2 cellular contexts compared by ENCODE assay signal in genomic region chr20:38505091-38505455, GRCh38.
TF ChIP-seq lines count a peak whose summit lies in the region.

No MANE protein-coding gene starts in this region.

TF ChIP-seq in HepG2, 621 proteins besides CTCF, POLR2A, EP300 and RAD21:
- TF ChIP-seq GATA4 (IDR thresholded peaks at IDR 0.05; ENCODE audit: borderline replicate concordance, low read depth): no peak
- TF ChIP-seq SMARCC2 (IDR thresholded peaks at IDR 0.05): no peak
- TF ChIP-seq NRL (CRISPR knock-in tag; IDR thresholded peaks at IDR 0.05; ENCODE audit: borderline replicate concordance): no peak
- TF ChIP-seq ZMYM3 (CRISPR knock-in tag; IDR thresholded peaks at IDR 0.05): peak; percentile 84
- TF ChIP-seq ELF3 (CRISPR knock-in tag; IDR thresholded peaks at IDR 0.05): no peak
- no peak for TF ChIP-seq FOXO4 (CRISPR knock-in tag; conservative IDR thresholded peaks at IDR 0.05)
- no peak for TF ChIP-seq DR1 (CRISPR knock-in tag; IDR thresholded peaks at IDR 0.05)
- TF ChIP-seq ZBTB34 (CRISPR knock-in tag; IDR thresholded peaks at IDR 0.05): no peak
- TF ChIP-seq YEATS4 (CRISPR knock-in tag; IDR thresholded peaks at IDR 0.05; ENCODE audit: borderline replicate concordance): 0 out of 2 replicates have a peak, but pooled peaks have one; percentile 9
- TF ChIP-seq RAD51 (IDR thresholded peaks at IDR 0.05; ENCODE audit: borderline replicate concordance): no peak
- no peak for TF ChIP-seq IRX3 (CRISPR knock-in tag; IDR thresholded peaks at IDR 0.05; ENCODE audit: borderline replicate concordance, low read depth)
- no peak for TF ChIP-seq ZBTB44 (CRISPR knock-in tag; IDR thresholded peaks at IDR 0.05)
- no peak for TF ChIP-seq HIVEP1 (CRISPR knock-in tag; IDR thresholded peaks at IDR 0.05)
- no peak for TF ChIP-seq GZF1 (CRISPR knock-in tag; IDR thresholded peaks at IDR 0.05)
- TF ChIP-seq SMC3 (IDR thresholded peaks at IDR 0.05; ENCODE audit: low read length): no peak
- TF ChIP-seq PRDM4 (CRISPR knock-in tag; IDR thresholded peaks at IDR 0.05; ENCODE audit: borderline replicate concordance): no peak
- no peak for TF ChIP-seq ZNF615 (CRISPR knock-in tag; IDR thresholded peaks at IDR 0.05; ENCODE audit: borderline replicate concordance)
- TF ChIP-seq RCOR2 (CRISPR knock-in tag; IDR thresholded peaks at IDR 0.05): 0 out of 2 replicates have a peak, but pooled peaks have one; percentile 28
- no peak for TF ChIP-seq ZNF292 (CRISPR knock-in tag; IDR thresholded peaks at IDR 0.05; ENCODE audit: borderline replicate concordance, low read depth)
- no peak for TF ChIP-seq TBP (CRISPR knock-in tag; IDR thresholded peaks at IDR 0.05)
- 0 out of 2 replicates have a peak, but pooled peaks have one; percentile 23 for TF ChIP-seq ZMYM2 (CRISPR knock-in tag; IDR thresholded peaks at IDR 0.05)
- TF ChIP-seq SP4 (CRISPR knock-in tag; IDR thresholded peaks at IDR 0.05): no peak
- no peak for TF ChIP-seq TOPORS (CRISPR knock-in tag; IDR thresholded peaks at IDR 0.05)
- TF ChIP-seq ZNF550 (CRISPR knock-in tag; IDR thresholded peaks at IDR 0.05; ENCODE audit: borderline replicate concordance): no peak
- TF ChIP-seq ZNF781 (CRISPR knock-in tag; IDR thresholded peaks at IDR 0.05; ENCODE audit: borderline replicate concordance, not compliant biosample characterization): no peak

TF ChIP-seq in K562, 482 proteins besides CTCF, POLR2A, EP300 and RAD21:
- TF ChIP-seq BCOR (IDR thresholded peaks at IDR 0.05) (peak; percentile 74), RAD51 (IDR thresholded peaks at IDR 0.05; ENCODE audit: borderline replicate concordance, low read depth) (no peak), KDM1A (IDR thresholded peaks at IDR 0.05) (peak in 1 of 2 experiments; percentile 36; a peak in 1 of 4 replicates), TBL1XR1 (IDR thresholded peaks at IDR 0.05; ENCODE audit: low read length in 2 of 2) (no peak), SMARCA5 (IDR thresholded peaks at IDR 0.05) (0 out of 2 replicates have a peak, but pooled peaks have one; percentile 28), ZBTB5 (IDR thresholded peaks at IDR 0.05) (no peak), RBM25 (IDR thresholded peaks at IDR 0.05; ENCODE audit: low read depth, low read length, severe bottlenecking) (peak; percentile 93), ZNF347 (CRISPR knock-in tag; IDR thresholded peaks at IDR 0.05; ENCODE audit: low read depth) (no peak), ZNF146 (CRISPR knock-in tag; IDR thresholded peaks at IDR 0.05; ENCODE audit: unreplicated experiment) (peak; percentile 99), ID3 (CRISPR knock-in tag; IDR thresholded peaks at IDR 0.05) (no peak), ID3 (tag; IDR thresholded peaks at IDR 0.05) (no peak)
